In the genomic region with DNA sequence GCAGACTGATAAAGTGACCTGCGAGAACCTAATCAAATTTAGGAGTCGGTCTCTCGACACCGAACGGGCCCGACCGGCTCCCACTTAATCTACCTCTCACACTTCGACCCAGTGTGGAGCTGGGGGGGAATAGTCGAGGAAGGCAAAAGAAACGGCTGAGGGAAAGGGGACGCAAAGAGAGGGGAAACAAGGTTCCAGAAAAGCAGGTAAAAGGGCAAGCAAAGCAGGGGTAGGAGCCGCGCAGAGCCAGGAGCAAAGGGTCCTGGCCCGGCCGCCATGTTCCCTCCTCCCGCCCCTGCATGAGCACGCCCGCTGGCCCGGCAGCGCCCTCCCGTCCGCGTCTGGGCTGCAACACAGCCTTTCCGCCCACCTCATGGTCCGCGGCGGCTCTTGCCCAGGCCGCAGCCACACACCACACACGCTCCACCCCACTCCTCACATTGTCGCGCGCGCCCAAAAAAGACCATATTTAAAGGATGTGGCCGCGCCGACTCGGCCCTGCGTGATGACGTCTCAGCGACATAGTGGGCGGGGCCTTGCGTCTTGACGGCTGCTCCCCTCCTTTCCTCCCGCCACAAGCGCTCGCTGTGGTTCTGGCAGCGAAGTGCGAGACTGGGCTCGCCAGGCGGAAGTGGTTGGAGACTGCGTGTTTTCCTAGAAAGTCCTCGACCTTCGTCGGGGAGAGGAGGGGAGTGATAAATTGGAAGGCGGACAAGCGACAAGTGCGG, we compare ENCODE assay signal across 1 cellular context.
A peak's percentile ranks its signal among the peaks of the same experiment; 100 is the strongest.
TF ChIP-seq lines count a peak whose summit lies in the region.

A gene with protein sequence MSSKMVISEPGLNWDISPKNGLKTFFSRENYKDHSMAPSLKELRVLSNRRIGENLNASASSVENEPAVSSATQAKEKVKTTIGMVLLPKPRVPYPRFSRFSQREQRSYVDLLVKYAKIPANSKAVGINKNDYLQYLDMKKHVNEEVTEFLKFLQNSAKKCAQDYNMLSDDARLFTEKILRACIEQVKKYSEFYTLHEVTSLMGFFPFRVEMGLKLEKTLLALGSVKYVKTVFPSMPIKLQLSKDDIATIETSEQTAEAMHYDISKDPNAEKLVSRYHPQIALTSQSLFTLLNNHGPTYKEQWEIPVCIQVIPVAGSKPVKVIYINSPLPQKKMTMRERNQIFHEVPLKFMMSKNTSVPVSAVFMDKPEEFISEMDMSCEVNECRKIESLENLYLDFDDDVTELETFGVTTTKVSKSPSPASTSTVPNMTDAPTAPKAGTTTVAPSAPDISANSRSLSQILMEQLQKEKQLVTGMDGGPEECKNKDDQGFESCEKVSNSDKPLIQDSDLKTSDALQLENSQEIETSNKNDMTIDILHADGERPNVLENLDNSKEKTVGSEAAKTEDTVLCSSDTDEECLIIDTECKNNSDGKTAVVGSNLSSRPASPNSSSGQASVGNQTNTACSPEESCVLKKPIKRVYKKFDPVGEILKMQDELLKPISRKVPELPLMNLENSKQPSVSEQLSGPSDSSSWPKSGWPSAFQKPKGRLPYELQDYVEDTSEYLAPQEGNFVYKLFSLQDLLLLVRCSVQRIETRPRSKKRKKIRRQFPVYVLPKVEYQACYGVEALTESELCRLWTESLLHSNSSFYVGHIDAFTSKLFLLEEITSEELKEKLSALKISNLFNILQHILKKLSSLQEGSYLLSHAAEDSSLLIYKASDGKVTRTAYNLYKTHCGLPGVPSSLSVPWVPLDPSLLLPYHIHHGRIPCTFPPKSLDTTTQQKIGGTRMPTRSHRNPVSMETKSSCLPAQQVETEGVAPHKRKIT (minus strand): TSS at position 510 of the 728 bp plus-strand sequence. CDS start 1,165 bp downstream, outside the sequence.

TF ChIP-seq in GM12878, 131 proteins besides CTCF, POLR2A, EP300 and RAD21 (continued from another document and continues in another):
- TF ChIP-seq, protein P1, sequence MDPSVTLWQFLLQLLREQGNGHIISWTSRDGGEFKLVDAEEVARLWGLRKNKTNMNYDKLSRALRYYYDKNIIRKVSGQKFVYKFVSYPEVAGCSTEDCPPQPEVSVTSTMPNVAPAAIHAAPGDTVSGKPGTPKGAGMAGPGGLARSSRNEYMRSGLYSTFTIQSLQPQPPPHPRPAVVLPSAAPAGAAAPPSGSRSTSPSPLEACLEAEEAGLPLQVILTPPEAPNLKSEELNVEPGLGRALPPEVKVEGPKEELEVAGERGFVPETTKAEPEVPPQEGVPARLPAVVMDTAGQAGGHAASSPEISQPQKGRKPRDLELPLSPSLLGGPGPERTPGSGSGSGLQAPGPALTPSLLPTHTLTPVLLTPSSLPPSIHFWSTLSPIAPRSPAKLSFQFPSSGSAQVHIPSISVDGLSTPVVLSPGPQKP (IDR thresholded peaks at IDR 0.05; ENCODE audit: low read depth, low read length), result peak; percentile 64
- TF ChIP-seq, protein P2, sequence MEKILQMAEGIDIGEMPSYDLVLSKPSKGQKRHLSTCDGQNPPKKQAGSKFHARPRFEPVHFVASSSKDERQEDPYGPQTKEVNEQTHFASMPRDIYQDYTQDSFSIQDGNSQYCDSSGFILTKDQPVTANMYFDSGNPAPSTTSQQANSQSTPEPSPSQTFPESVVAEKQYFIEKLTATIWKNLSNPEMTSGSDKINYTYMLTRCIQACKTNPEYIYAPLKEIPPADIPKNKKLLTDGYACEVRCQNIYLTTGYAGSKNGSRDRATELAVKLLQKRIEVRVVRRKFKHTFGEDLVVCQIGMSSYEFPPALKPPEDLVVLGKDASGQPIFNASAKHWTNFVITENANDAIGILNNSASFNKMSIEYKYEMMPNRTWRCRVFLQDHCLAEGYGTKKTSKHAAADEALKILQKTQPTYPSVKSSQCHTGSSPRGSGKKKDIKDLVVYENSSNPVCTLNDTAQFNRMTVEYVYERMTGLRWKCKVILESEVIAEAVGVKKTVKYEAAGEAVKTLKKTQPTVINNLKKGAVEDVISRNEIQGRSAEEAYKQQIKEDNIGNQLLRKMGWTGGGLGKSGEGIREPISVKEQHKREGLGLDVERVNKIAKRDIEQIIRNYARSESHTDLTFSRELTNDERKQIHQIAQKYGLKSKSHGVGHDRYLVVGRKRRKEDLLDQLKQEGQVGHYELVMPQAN (conservative IDR thresholded peaks at IDR 0.05), result peak; percentile 4; the same call in 1 of the 2 replicates
- TF ChIP-seq, protein P3, sequence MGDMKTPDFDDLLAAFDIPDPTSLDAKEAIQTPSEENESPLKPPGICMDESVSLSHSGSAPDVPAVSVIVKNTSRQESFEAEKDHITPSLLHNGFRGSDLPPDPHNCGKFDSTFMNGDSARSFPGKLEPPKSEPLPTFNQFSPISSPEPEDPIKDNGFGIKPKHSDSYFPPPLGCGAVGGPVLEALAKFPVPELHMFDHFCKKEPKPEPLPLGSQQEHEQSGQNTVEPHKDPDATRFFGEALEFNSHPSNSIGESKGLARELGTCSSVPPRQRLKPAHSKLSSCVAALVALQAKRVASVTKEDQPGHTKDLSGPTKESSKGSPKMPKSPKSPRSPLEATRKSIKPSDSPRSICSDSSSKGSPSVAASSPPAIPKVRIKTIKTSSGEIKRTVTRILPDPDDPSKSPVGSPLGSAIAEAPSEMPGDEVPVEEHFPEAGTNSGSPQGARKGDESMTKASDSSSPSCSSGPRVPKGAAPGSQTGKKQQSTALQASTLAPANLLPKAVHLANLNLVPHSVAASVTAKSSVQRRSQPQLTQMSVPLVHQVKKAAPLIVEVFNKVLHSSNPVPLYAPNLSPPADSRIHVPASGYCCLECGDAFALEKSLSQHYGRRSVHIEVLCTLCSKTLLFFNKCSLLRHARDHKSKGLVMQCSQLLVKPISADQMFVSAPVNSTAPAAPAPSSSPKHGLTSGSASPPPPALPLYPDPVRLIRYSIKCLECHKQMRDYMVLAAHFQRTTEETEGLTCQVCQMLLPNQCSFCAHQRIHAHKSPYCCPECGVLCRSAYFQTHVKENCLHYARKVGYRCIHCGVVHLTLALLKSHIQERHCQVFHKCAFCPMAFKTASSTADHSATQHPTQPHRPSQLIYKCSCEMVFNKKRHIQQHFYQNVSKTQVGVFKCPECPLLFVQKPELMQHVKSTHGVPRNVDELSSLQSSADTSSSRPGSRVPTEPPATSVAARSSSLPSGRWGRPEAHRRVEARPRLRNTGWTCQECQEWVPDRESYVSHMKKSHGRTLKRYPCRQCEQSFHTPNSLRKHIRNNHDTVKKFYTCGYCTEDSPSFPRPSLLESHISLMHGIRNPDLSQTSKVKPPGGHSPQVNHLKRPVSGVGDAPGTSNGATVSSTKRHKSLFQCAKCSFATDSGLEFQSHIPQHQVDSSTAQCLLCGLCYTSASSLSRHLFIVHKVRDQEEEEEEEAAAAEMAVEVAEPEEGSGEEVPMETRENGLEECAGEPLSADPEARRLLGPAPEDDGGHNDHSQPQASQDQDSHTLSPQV (IDR thresholded peaks at IDR 0.05), result no peak
- TF ChIP-seq GATAD2B (conservative IDR thresholded peaks at IDR 0.05; ENCODE audit: low read depth) (peak; percentile 91), TAF1 (IDR thresholded peaks at IDR 0.05; ENCODE audit: borderline replicate concordance, low read depth, low read length) (peak; percentile 83), MYC (IDR thresholded peaks at IDR 0.05; ENCODE audit: insufficient read depth, insufficient read length, insufficient replicate concordance, low read length, severe bottlenecking) (peak; percentile 91), HDGF (IDR thresholded peaks at IDR 0.05) (peak; percentile 97), CREB1 (IDR thresholded peaks at IDR 0.05; ENCODE audit: low read depth) (peak; percentile 96), IKZF2 (IDR thresholded peaks at IDR 0.05) (peak; percentile 88), DPF2 (IDR thresholded peaks at IDR 0.05) (peak; percentile 82; the same call in 1 of the 2 replicates), CHD2 (IDR thresholded peaks at IDR 0.05; ENCODE audit: borderline replicate concordance, low read depth, low read length) (peak; percentile 60; the same call in 1 of the 2 replicates), ZZZ3 (IDR thresholded peaks at IDR 0.05; ENCODE audit: control insufficient read depth, insufficient read length, low read depth) (no peak), MEF2B (IDR thresholded peaks at IDR 0.05; ENCODE audit: partially characterized antibody, poor library complexity, severe bottlenecking) (peak; percentile 61), MTA3 (IDR thresholded peaks at IDR 0.05; ENCODE audit: borderline replicate concordance, low read length) (no peak), RB1 (IDR thresholded peaks at IDR 0.05; ENCODE audit: borderline replicate concordance) (peak; percentile 93; the same call in 1 of the 2 replicates), HDAC2 (IDR thresholded peaks at IDR 0.05) (no peak)
- TF ChIP-seq, protein P4, sequence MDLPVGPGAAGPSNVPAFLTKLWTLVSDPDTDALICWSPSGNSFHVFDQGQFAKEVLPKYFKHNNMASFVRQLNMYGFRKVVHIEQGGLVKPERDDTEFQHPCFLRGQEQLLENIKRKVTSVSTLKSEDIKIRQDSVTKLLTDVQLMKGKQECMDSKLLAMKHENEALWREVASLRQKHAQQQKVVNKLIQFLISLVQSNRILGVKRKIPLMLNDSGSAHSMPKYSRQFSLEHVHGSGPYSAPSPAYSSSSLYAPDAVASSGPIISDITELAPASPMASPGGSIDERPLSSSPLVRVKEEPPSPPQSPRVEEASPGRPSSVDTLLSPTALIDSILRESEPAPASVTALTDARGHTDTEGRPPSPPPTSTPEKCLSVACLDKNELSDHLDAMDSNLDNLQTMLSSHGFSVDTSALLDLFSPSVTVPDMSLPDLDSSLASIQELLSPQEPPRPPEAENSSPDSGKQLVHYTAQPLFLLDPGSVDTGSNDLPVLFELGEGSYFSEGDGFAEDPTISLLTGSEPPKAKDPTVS (IDR thresholded peaks at IDR 0.05; ENCODE audit: low read depth, low read length), result 0 out of 2 replicates have a peak, but pooled peaks have one; percentile 14
- TF ChIP-seq, protein P5, sequence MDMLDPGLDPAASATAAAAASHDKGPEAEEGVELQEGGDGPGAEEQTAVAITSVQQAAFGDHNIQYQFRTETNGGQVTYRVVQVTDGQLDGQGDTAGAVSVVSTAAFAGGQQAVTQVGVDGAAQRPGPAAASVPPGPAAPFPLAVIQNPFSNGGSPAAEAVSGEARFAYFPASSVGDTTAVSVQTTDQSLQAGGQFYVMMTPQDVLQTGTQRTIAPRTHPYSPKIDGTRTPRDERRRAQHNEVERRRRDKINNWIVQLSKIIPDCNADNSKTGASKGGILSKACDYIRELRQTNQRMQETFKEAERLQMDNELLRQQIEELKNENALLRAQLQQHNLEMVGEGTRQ (IDR thresholded peaks at IDR 0.05; ENCODE audit: borderline replicate concordance, low read depth, low read length), result no peak
- TF ChIP-seq, protein P6, sequence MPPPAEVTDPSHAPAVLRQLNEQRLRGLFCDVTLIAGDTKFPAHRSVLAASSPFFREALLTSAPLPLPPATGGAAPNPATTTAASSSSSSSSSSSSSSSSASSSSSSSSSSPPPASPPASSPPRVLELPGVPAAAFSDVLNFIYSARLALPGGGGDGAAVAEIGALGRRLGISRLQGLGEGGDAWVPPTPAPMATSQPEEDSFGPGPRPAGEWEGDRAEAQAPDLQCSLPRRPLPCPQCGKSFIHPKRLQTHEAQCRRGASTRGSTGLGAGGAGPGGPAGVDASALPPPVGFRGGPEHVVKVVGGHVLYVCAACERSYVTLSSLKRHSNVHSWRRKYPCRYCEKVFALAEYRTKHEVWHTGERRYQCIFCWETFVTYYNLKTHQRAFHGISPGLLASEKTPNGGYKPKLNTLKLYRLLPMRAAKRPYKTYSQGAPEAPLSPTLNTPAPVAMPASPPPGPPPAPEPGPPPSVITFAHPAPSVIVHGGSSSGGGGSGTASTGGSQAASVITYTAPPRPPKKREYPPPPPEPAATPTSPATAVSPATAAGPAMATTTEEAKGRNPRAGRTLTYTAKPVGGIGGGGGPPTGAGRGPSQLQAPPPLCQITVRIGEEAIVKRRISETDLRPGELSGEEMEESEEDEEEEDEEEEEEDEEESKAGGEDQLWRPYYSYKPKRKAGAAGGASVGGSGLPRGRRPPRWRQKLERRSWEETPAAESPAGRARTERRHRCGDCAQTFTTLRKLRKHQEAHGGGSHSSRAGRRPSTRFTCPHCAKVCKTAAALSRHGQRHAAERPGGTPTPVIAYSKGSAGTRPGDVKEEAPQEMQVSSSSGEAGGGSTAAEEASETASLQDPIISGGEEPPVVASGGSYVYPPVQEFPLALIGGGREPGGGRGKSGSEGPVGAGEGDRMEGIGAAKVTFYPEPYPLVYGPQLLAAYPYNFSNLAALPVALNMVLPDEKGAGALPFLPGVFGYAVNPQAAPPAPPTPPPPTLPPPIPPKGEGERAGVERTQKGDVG (CRISPR knock-in tag; IDR thresholded peaks at IDR 0.05), result no peak
- TF ChIP-seq, protein P7, sequence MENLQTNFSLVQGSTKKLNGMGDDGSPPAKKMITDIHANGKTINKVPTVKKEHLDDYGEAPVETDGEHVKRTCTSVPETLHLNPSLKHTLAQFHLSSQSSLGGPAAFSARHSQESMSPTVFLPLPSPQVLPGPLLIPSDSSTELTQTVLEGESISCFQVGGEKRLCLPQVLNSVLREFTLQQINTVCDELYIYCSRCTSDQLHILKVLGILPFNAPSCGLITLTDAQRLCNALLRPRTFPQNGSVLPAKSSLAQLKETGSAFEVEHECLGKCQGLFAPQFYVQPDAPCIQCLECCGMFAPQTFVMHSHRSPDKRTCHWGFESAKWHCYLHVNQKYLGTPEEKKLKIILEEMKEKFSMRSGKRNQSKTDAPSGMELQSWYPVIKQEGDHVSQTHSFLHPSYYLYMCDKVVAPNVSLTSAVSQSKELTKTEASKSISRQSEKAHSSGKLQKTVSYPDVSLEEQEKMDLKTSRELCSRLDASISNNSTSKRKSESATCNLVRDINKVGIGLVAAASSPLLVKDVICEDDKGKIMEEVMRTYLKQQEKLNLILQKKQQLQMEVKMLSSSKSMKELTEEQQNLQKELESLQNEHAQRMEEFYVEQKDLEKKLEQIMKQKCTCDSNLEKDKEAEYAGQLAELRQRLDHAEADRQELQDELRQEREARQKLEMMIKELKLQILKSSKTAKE (IDR thresholded peaks at IDR 0.05; ENCODE audit: low read depth, poor library complexity, severe bottlenecking), result peak; percentile 71
- TF ChIP-seq, protein P8, sequence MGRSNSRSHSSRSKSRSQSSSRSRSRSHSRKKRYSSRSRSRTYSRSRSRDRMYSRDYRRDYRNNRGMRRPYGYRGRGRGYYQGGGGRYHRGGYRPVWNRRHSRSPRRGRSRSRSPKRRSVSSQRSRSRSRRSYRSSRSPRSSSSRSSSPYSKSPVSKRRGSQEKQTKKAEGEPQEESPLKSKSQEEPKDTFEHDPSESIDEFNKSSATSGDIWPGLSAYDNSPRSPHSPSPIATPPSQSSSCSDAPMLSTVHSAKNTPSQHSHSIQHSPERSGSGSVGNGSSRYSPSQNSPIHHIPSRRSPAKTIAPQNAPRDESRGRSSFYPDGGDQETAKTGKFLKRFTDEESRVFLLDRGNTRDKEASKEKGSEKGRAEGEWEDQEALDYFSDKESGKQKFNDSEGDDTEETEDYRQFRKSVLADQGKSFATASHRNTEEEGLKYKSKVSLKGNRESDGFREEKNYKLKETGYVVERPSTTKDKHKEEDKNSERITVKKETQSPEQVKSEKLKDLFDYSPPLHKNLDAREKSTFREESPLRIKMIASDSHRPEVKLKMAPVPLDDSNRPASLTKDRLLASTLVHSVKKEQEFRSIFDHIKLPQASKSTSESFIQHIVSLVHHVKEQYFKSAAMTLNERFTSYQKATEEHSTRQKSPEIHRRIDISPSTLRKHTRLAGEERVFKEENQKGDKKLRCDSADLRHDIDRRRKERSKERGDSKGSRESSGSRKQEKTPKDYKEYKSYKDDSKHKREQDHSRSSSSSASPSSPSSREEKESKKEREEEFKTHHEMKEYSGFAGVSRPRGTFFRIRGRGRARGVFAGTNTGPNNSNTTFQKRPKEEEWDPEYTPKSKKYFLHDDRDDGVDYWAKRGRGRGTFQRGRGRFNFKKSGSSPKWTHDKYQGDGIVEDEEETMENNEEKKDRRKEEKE (IDR thresholded peaks at IDR 0.05), result no peak
- TF ChIP-seq, protein P9, sequence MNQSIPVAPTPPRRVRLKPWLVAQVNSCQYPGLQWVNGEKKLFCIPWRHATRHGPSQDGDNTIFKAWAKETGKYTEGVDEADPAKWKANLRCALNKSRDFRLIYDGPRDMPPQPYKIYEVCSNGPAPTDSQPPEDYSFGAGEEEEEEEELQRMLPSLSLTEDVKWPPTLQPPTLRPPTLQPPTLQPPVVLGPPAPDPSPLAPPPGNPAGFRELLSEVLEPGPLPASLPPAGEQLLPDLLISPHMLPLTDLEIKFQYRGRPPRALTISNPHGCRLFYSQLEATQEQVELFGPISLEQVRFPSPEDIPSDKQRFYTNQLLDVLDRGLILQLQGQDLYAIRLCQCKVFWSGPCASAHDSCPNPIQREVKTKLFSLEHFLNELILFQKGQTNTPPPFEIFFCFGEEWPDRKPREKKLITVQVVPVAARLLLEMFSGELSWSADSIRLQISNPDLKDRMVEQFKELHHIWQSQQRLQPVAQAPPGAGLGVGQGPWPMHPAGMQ (IDR thresholded peaks at IDR 0.05; ENCODE audit: borderline replicate concordance), result no peak
